In genomic region chr9:81589392-81589791, GRCh38 we compare ENCODE assay signal across 15 cellular contexts.
DNase-seq lines count a peak whose midpoint lies in the region; ATAC-seq and TF ChIP-seq lines count a peak whose summit lies in the region.
"Had no signal": no experiment of that assay in that cellular context is flagged by ENCODE, and none has a peak within 500 bp of the region (broad histone marks: within the 10 kb centered on the region; RNA-seq: fewer than 3 reads in every experiment).

No MANE protein-coding gene starts in this region.

- H3K9me3 ChIP-seq in ascending aorta (no peaks in the 10 kb centered on the region), hepatocyte (ENCODE audit: low read depth) (no peaks in the 10 kb centered on the region), sigmoid colon (no peaks in the 10 kb centered on the region)
- H3K9me3 ChIP-seq: SJCRH30 had no signal

- H3K27ac Mint-ChIP-seq in activated naive CD8-positive, alpha-beta T cell treated with anti-CD3 and anti-CD28 coated beads for 36 hours = no peak overlapping the region

- H3K27ac ChIP-seq in ascending aorta (peak overlapping the region; percentile 83 to 90), hepatocyte (peak overlapping the region; percentile 94), sigmoid colon (peak overlapping the region in 3 of 4 donors; percentile 71 to 77 (median 73))
- H3K27ac ChIP-seq: BLaER1 treated with 17β-estradiol and CSF1 and Interleukin-3, amounts not matched to agents 10 nM and 100 nM; SJCRH30 had no signal

- H3K27me3 ChIP-seq in ascending aorta (no peaks in the 10 kb centered on the region), hepatocyte (no peaks in the 10 kb centered on the region), sigmoid colon (no peaks in the 10 kb centered on the region)
- H3K27me3 ChIP-seq: BLaER1 treated with 17β-estradiol and CSF1 and Interleukin-3, amounts not matched to agents 10 nM and 100 nM; SJCRH30 had no signal

- H3K4me1 ChIP-seq in ascending aorta (peaks cover 27 to 59% of the 10 kb centered on the region in 2 donors), hepatocyte (ENCODE audit: insufficient read depth) (peaks cover 27% of the 10 kb centered on the region), sigmoid colon (peaks cover 0 to 28% (median 15%) of the 10 kb centered on the region in 4 donors)
- H3K4me1 ChIP-seq: SJCRH30 had no signal

- no peak overlapping the region for H3K4me3 Mint-ChIP-seq in activated naive CD8-positive, alpha-beta T cell treated with anti-CD3 and anti-CD28 coated beads for 36 hours

- no peaks in the 10 kb centered on the region for H3K9me2 ChIP-seq in hepatocyte (replicated peaks; ENCODE audit: insufficient read depth)

- TF ChIP-seq POLR2A in sigmoid colon (IDR thresholded peaks at IDR 0.05) = no peak

- H3K9me3 Mint-ChIP-seq in activated naive CD8-positive, alpha-beta T cell treated with anti-CD3 and anti-CD28 coated beads for 36 hours = no peaks in the 10 kb centered on the region

- no peak for TF ChIP-seq CTCF in ascending aorta (IDR thresholded peaks at IDR 0.05)
- no peak for TF ChIP-seq CTCF in hepatocyte (IDR thresholded peaks at IDR 0.05; ENCODE audit: poor library complexity)
- TF ChIP-seq CTCF in sigmoid colon (IDR thresholded peaks at IDR 0.05) = no peak

- H3K27me3 Mint-ChIP-seq in activated naive CD8-positive, alpha-beta T cell treated with anti-CD3 and anti-CD28 coated beads for 36 hours = peaks cover 7% of the 10 kb centered on the region

- no peak for ATAC-seq in HG03095 (IDR thresholded peaks at IDR 0.05; ENCODE audit: unreplicated experiment)

- no peak overlapping the region for H3K4me2 ChIP-seq in hepatocyte
- H3K4me2 ChIP-seq: BLaER1 treated with 17β-estradiol and CSF1 and Interleukin-3, amounts not matched to agents 10 nM and 100 nM had no signal

- intact Hi-C loops in ascending aorta (cut with DNase I) = loop anchor here (2.0 to 5.0 kb wide), 3 partner anchors 67 to 253 kb away; no protein-coding TSS in a partner anchor
- intact Hi-C loops in sigmoid colon (cut with DNase I) = no loop called here

- no peak overlapping the region for H2AFZ ChIP-seq in hepatocyte

- WGBS in hepatocyte (ENCODE audit: low lambda C conversion rate, missing lambda C conversion rate) = 60% methylated on average over 5 of the region's 5 CpGs
- 71 to 90% methylated on average over 5 of the region's 5 CpGs for WGBS in sigmoid colon, 2 donors

- no peak for TF ChIP-seq EP300 in sigmoid colon (IDR thresholded peaks at IDR 0.05)

- H3K79me2 ChIP-seq in hepatocyte = peaks cover 7% of the 10 kb centered on the region

- H4K20me1 ChIP-seq in hepatocyte (ENCODE audit: insufficient read depth, poor library complexity, severe bottlenecking) = no peaks in the 10 kb centered on the region

- DNase-seq in ascending aorta (ENCODE audit: low spot score in 2 of 2) (no peak), hepatocyte (ENCODE audit: low spot score) (no peak), sigmoid colon (no peak), RPMI8226 (no peak), CD1c-positive myeloid dendritic cell (ENCODE audit: extremely low spot score) (no peak)
- DNase-seq in activated naive CD8-positive, alpha-beta T cell treated with anti-CD3 and anti-CD28 coated beads for 36 hours = no peak
- DNase-seq: COR-L47, Kasumi-1, NCI-H1417 treated with DMSO at 0.1 percent for 48 hours, NCI-H2029 treated with DMSO at 0.1 percent for 48 hours, NCI-H524 treated with DMSO at 0.1 percent for 48 hours, OCI-M1, SJCRH30 had no signal

- H3K4me1 Mint-ChIP-seq in activated naive CD8-positive, alpha-beta T cell treated with anti-CD3 and anti-CD28 coated beads for 36 hours = no peaks in the 10 kb centered on the region

- H3K36me3 Mint-ChIP-seq in activated naive CD8-positive, alpha-beta T cell treated with anti-CD3 and anti-CD28 coated beads for 36 hours = no peaks in the 10 kb centered on the region

- H3K36me3 ChIP-seq in ascending aorta (peaks cover 7 to 36% of the 10 kb centered on the region in 2 donors), hepatocyte (replicated peaks; ENCODE audit: insufficient read depth, low read depth) (no peaks in the 10 kb centered on the region), sigmoid colon (peaks cover 7 to 70% (median 26%) of the 10 kb centered on the region in 4 donors)

- no peak overlapping the region for H3K4me3 ChIP-seq in ascending aorta
- no peak overlapping the region for H3K4me3 ChIP-seq in hepatocyte
- no peak overlapping the region for H3K4me3 ChIP-seq in sigmoid colon
- H3K4me3 ChIP-seq: BLaER1 treated with 17β-estradiol and CSF1 and Interleukin-3, amounts not matched to agents 10 nM and 100 nM; SJCRH30 had no signal
